ENCODE assay signal across 23 cellular contexts in the genomic region with DNA sequence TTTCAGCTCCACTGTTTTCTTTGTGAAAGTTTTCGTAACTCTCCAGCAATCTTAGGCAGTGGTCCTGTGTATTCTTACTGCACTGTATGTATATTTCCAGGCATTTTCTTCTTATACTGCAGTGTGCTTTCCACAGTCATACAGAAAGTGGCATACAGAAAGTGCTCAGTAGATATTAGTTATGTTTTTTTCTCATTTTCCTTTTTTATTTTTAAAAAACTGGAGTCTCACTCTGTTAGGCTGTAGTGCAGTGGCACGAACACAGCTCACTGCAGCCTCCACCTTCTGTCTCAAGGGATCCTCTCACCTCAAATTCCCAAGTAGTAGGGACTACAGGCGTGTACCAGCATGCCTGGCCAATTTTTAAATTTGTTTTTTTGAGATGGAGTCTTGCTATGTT.
DNase-seq lines count a peak whose midpoint lies in the region; ATAC-seq, FAIRE-seq and TF ChIP-seq lines count a peak whose summit lies in the region.
"Had no signal": no experiment of that assay in that cellular context is flagged by ENCODE, and none has a peak within 500 bp of the region (broad histone marks: within the 10 kb centered on the region; RNA-seq: fewer than 3 reads in every experiment).

No MANE protein-coding gene starts in this region.

- no peak for TF ChIP-seq EP300 in GM12878 (IDR thresholded peaks at IDR 0.05; ENCODE audit: borderline replicate concordance in 1 of 2, control insufficient read depth in 1 of 2, low read depth in 2 of 2, low read length in 2 of 2)

- 11% methylated on average over 3 of the region's 3 CpGs for WGBS in GM12878 (ENCODE audit: insufficient coverage, insufficient replicate concordance, low lambda C conversion rate, missing lambda C conversion rate)

- DNase-seq in GM12891 (ENCODE audit: insufficient read length, low spot score) (no peak), GM12878 (ENCODE audit: low read depth, low spot score) (peak; percentile 55), ureter (ENCODE audit: low spot score) (no peak), SHP77 (lab: John Stamatoyannopoulos, UW) (no peak), NOMO-1 treated with DMSO at 0.1 percent for 48 hours (lab: John Stamatoyannopoulos, UW; ENCODE audit: unreplicated experiment) (no peak)
- DNase-seq in central memory CD4-positive, alpha-beta T cell: no peak
- DNase-seq: CD4-positive, alpha-beta T cell; dermis blood vessel endothelial cell; foreskin keratinocyte; hypothalamus; islet precursor cell; MG63; NCI-H345; pancreas; stimulated activated naive B cell treated with anti-CD40 and anti-IgM and Interleukin-4, amounts not matched to agents 10 μg/mL and 1 μg/mL and 100 μg/mL, for 72 hours; tibial artery had no signal

- H4K20me1 ChIP-seq in GM12878 (ENCODE audit: control insufficient read depth, insufficient read depth): no peaks in the 10 kb centered on the region

- TF ChIP-seq CTCF in GM12878 (IDR thresholded peaks at IDR 0.05 in 2 of 3, conservative IDR thresholded peaks at IDR 0.05 in 1 of 3; ENCODE audit: control insufficient read depth in 2 of 3, extremely low read depth in 1 of 3, insufficient read depth in 1 of 3, low read depth in 3 of 3, low read length in 3 of 3): no peak

- intact Hi-C loops in GM12878 (cut with micrococcal nuclease; ENCODE audit: unreplicated experiment): no loop called here

- POLR2A ChIA-PET in GM12878 (lab: Charles Lee): interaction anchor here (0.6 to 1.8 kb wide), 6 partner anchors 9 to 323 kb away, joined by 3 to 6 read pairs (median 3); no protein-coding TSS in a partner anchor

- H3K4me3 ChIP-seq in GM12878: peak overlapping the region; percentile 25; the same call in 1 of the 2 replicates
- H3K4me3 ChIP-seq: lung, MG63, pancreas, tibial artery had no signal

- peak overlapping the region; percentile 79 for H3K4me2 ChIP-seq in GM12878 (ENCODE audit: control insufficient read depth, insufficient read depth)

- CTCF ChIA-PET in GM12878 (lab: Yijun Ruan, JAX): interaction anchor here (0.6 to 2.3 kb wide), 5 partner anchors 9 to 425 kb away, joined by 3 to 12 read pairs (median 5); no protein-coding TSS in a partner anchor

- H2AFZ ChIP-seq in GM12878 (ENCODE audit: control insufficient read depth, low read depth, low read length): no peak overlapping the region; the same call in 1 of the 2 replicates

- SMC1A ChIA-PET in GM12878 (lab: Charles Lee; ENCODE audit: uncharacterized antibody, unreplicated experiment): interaction anchor here (0.7 to 3.1 kb wide), 21 partner anchors 9 to 242 kb away, joined by 3 to 30 read pairs (median 5); no protein-coding TSS in a partner anchor

- H3K36me3 ChIP-seq in GM12878 (ENCODE audit: control insufficient read depth in 2 of 2, insufficient read depth in 2 of 2, low read length in 1 of 2): 0 out of 4 replicates have a peak, but pooled peaks cover 0 to 2% of the 10 kb centered on the region in 2 experiments
- H3K36me3 ChIP-seq: MG63, pancreas, tibial artery had no signal

- peak; percentile 62 for ATAC-seq in GM19463 (IDR thresholded peaks at IDR 0.05; ENCODE audit: unreplicated experiment)
- ATAC-seq in HG03280 (IDR thresholded peaks at IDR 0.05; ENCODE audit: unreplicated experiment): peak; percentile 59
- ATAC-seq in GM12878: peak; percentile 80
- ATAC-seq: activated T-helper 17 cell treated with anti-CD3 and anti-CD28 coated beads, Interleukin-2, amount 50 U/mL, for 72 hours; foreskin keratinocyte; Panc1; pancreas; sciatic nerve; stimulated activated naive B cell treated with anti-CD40 and anti-IgM and Interleukin-4, amounts not matched to agents 10 μg/mL and 1 μg/mL and 100 μg/mL, for 72 hours had no signal

- no peak for TF ChIP-seq POLR2A in GM12891 (IDR thresholded peaks at IDR 0.05; ENCODE audit: low read depth, low read length)
- TF ChIP-seq POLR2A in GM12878 (IDR thresholded peaks at IDR 0.05; ENCODE audit: low read depth, low read length): no peak

- H3K27ac ChIP-seq in GM12878 (ENCODE audit: control insufficient read depth, insufficient read depth): peak overlapping the region; percentile 80
- H3K27ac ChIP-seq: foreskin keratinocyte, pancreas, tibial artery had no signal

- no peaks in the 10 kb centered on the region for H3K27me3 ChIP-seq in GM12878 (replicated peaks in 1 of 2; ENCODE audit: control insufficient read depth in 2 of 2, insufficient read depth in 2 of 2, low read length in 1 of 2)
- H3K27me3 ChIP-seq: foreskin keratinocyte, MG63, pancreas, tibial artery had no signal

- no peaks in the 10 kb centered on the region; the same call in 1 of the 3 replicates for H3K9me3 ChIP-seq in GM12878 (replicated peaks; ENCODE audit: control insufficient read depth, insufficient read depth, low read length)
- H3K9me3 ChIP-seq: MG63, pancreas, tibial artery had no signal

- peaks cover 23% of the 10 kb centered on the region for H3K4me1 ChIP-seq in GM12878 (ENCODE audit: control insufficient read depth, insufficient read depth, low read length)
- H3K4me1 ChIP-seq: foreskin keratinocyte, pancreas had no signal

- RAD21 ChIA-PET in GM12878 (lab: Charles Lee; ENCODE audit: unreplicated experiment): interaction anchor here (0.6 to 2.9 kb wide), 7 partner anchors 9 to 239 kb away, joined by 3 to 26 read pairs (median 6); no protein-coding TSS in a partner anchor

- peak overlapping the region; percentile 57 for H3K9ac ChIP-seq in GM12878 (ENCODE audit: control insufficient read depth, insufficient read depth, low read length)

- peaks cover 38% of the 10 kb centered on the region for H3K79me2 ChIP-seq in GM12878 (ENCODE audit: control insufficient read depth, insufficient read depth, low read length)

- no peak for TF ChIP-seq RAD21 in GM12878 (IDR thresholded peaks at IDR 0.05; ENCODE audit: insufficient read depth, low read depth, low read length)

- peak; percentile 73 for FAIRE-seq in GM12891 (lab: Jason Lieb, UNC)
- FAIRE-seq in GM12878 (lab: Jason Lieb, UNC): no peak
- FAIRE-seq: endothelial cell of umbilical vein had no signal

- in situ Hi-C loops in GM12878 (cut with MboI): no loop called here

- BruUV-seq in GM12878 (replicated peaks; lab: Mats Ljungman, UMichigan): no TSS peak

TF ChIP-seq in GM12891, 5 proteins besides CTCF, POLR2A, EP300 and RAD21:
- no peak for TF ChIP-seq PAX5 (IDR thresholded peaks at IDR 0.05; ENCODE audit: insufficient read depth, low read length, severe bottlenecking)
- TF ChIP-seq SPI1 (IDR thresholded peaks at IDR 0.05; ENCODE audit: low read depth, low read length): no peak

TF ChIP-seq in GM12878, 131 proteins besides CTCF, POLR2A, EP300 and RAD21:
- TF ChIP-seq RELB (IDR thresholded peaks at IDR 0.05; ENCODE audit: low read depth) (peak; percentile 33), DPF2 (IDR thresholded peaks at IDR 0.05) (0 out of 2 replicates have a peak, but pooled peaks have one; percentile 33), STAT3 (IDR thresholded peaks at IDR 0.05; ENCODE audit: low read depth, low read length) (no peak), MEF2B (IDR thresholded peaks at IDR 0.05; ENCODE audit: partially characterized antibody, poor library complexity, severe bottlenecking) (peak; percentile 65), SPI1 (IDR thresholded peaks at IDR 0.05; ENCODE audit: borderline replicate concordance, insufficient read depth, low read depth, low read length) (no peak), JUNB (IDR thresholded peaks at IDR 0.05) (peak; percentile 81), IKZF2 (IDR thresholded peaks at IDR 0.05) (peak; percentile 61 to 64; a peak in 3 of 4 replicates), NBN (IDR thresholded peaks at IDR 0.05) (no peak), MYC (IDR thresholded peaks at IDR 0.05; ENCODE audit: insufficient read depth, insufficient read length, insufficient replicate concordance, low read length, severe bottlenecking) (no peak), FOXM1 (IDR thresholded peaks at IDR 0.05; ENCODE audit: low read depth, low read length) (no peak), IKZF1 (conservative IDR thresholded peaks at IDR 0.05) (peak; percentile 44; the same call in 1 of the 2 replicates), USF1 (IDR thresholded peaks at IDR 0.05; ENCODE audit: borderline replicate concordance, extremely low read length, insufficient read depth, low read depth, low read length) (no peak), ETV6 (conservative IDR thresholded peaks at IDR 0.05 in 1 of 2, IDR thresholded peaks at IDR 0.05 in 1 of 2; ENCODE audit: borderline replicate concordance in 1 of 2, low read depth in 1 of 2) (peak in 1 of 2 experiments; percentile 51; a peak in 1 of 4 replicates), TAF1 (IDR thresholded peaks at IDR 0.05; ENCODE audit: borderline replicate concordance, low read depth, low read length) (no peak), PML (IDR thresholded peaks at IDR 0.05; ENCODE audit: low read length) (no peak), CBX5 (IDR thresholded peaks at IDR 0.05; ENCODE audit: low read depth) (0 out of 2 replicates have a peak, but pooled peaks have one; percentile 23), IRF4 (IDR thresholded peaks at IDR 0.05; ENCODE audit: low read depth, low read length) (0 out of 2 replicates have a peak, but pooled peaks have one; percentile 26), SMAD1 (IDR thresholded peaks at IDR 0.05; ENCODE audit: low read depth, partially characterized antibody) (no peak), ASH2L (IDR thresholded peaks at IDR 0.05; ENCODE audit: borderline replicate concordance, low read depth) (no peak), MYB (IDR thresholded peaks at IDR 0.05; ENCODE audit: borderline replicate concordance, low read depth, low read length) (no peak)
